Comparison of ENCODE assay signal across 9 cellular contexts in the genomic region with DNA sequence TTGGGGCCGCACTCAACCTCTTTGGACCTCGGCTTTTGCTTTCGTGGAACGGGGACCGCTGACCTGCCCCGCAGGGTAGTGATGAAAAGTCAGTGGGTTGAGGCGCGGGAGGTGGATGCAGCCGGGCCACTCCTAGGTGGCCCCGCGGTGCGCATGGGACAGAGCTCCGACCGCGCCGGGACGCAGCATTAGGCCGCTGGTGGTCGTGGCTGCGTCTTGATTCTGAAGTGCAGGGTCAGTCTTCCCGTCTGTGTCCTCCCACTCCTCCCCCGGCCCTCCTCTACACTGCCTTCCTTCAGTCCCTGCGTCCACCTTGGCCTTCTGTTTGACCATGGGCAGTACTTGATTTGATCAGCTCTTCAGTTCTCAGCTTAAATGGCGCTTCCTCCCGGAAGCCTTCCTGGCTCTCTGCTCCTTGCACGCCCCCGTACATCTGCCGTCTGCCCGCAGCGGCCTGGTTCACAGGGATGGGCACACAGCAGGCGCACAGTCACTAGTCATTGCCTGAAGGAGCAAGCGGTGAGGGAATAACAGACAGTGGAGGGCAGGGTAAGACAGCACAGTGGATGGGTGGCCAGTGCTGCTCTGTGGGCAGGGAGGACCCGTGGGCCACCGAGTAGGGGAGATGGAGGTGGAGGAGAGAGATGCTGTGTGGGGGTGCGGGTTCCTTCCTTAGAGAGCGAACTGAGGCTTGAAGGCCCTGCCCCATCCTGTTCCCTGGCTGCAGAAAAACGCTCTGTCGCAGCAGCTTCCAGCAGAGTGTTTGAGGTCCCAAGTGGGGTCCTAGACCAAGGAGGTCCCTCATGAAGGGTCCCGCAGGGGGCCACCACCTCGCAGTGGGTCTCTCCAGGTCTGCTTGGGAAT. TPM values are rescaled to one million over a fixed set of nuclear protein-coding genes. Genes with fewer than 3 reads are reported as not detected.
DNase-seq lines count a peak whose midpoint lies in the region; ATAC-seq, FAIRE-seq and TF ChIP-seq lines count a peak whose summit lies in the region.
"Had no signal": no experiment of that assay in that cellular context is flagged by ENCODE, and none has a peak within 500 bp of the region (broad histone marks: within the 10 kb centered on the region; RNA-seq: fewer than 3 reads in every experiment).

No MANE protein-coding gene starts in this region.

- TF ChIP-seq CTCF in PC-9 (conservative IDR thresholded peaks at IDR 0.05) (no peak), K562 (IDR thresholded peaks at IDR 0.05 in 2 of 3, conservative IDR thresholded peaks at IDR 0.05 in 1 of 3; ENCODE audit: insufficient read depth in 2 of 3, low read depth in 1 of 3, low read length in 3 of 3) (no peak), kidney epithelial cell (IDR thresholded peaks at IDR 0.05; ENCODE audit: insufficient read depth, low read length, poor library complexity, severe bottlenecking) (no peak)

- 20% methylated on average over 40 of the region's 40 CpGs for WGBS in K562 (ENCODE audit: insufficient coverage, low coverage, missing lambda C conversion rate)

- peak; percentile 72 for ATAC-seq in K562

- H3K4me2 ChIP-seq in PC-9 = peak overlapping the region; percentile 75
- H3K4me2 ChIP-seq in K562 (ENCODE audit: insufficient read depth, low read length) = peak overlapping the region; percentile 85

- POLR2A ChIA-PET in PC-9 (lab: Charles Lee; ENCODE audit: unreplicated experiment) (no interaction called here), K562 (lab: Yijun Ruan, JAX) (interaction anchor here (0.6 to 1.2 kb wide), 4 partner anchors 9 to 229 kb away, joined by 3 to 4 read pairs (median 3); no protein-coding TSS in a partner anchor)

- TF ChIP-seq POLR2A in GM19193 (IDR thresholded peaks at IDR 0.05; ENCODE audit: extremely low read depth, insufficient read depth, insufficient read length) (peak; percentile 11), K562 (conservative IDR thresholded peaks at IDR 0.05) (no peak)

- H3K9me2 ChIP-seq in PC-9 (ENCODE audit: insufficient read depth) = no peaks in the 10 kb centered on the region

- CTCF ChIA-PET in PC-9 (lab: Charles Lee) = no interaction called here
- CTCF ChIA-PET in K562 (lab: Yijun Ruan, JAX; ENCODE audit: low intra/inter-chr PET ratio) = no interaction called here

- no peaks in the 10 kb centered on the region for H3K27me3 ChIP-seq in PC-9 (ENCODE audit: insufficient read depth, low read depth)
- H3K27me3 ChIP-seq in K562 (ENCODE audit: control insufficient read depth in 2 of 2, insufficient read depth in 2 of 2, low read length in 2 of 2) = no peaks in the 10 kb centered on the region
- no peaks in the 10 kb centered on the region for H3K27me3 ChIP-seq in kidney epithelial cell (ENCODE audit: control insufficient read depth, insufficient read depth, low read length)

- H3K79me2 ChIP-seq in PC-9 (ENCODE audit: low read depth) (no peaks in the 10 kb centered on the region), K562 (ENCODE audit: control insufficient read depth, insufficient read depth, low read length) (peaks cover 3% of the 10 kb centered on the region; the same call in 1 of the 3 replicates)

- intact Hi-C loops in PC-9 (cut with micrococcal nuclease; ENCODE audit: unreplicated experiment) (no loop called here), K562 (cut with micrococcal nuclease) (no loop called here)

- H4K20me1 ChIP-seq in PC-9 (ENCODE audit: insufficient read depth) (no peaks in the 10 kb centered on the region), K562 (replicated peaks; ENCODE audit: control insufficient read depth, insufficient read depth, low read length) (no peaks in the 10 kb centered on the region; the same call in 1 of the 2 replicates)

- H3K9me3 ChIP-seq in PC-9 (ENCODE audit: insufficient read depth, low read depth) (no peaks in the 10 kb centered on the region), K562 (replicated peaks; ENCODE audit: control insufficient read depth, insufficient read depth, low read depth, low read length) (no peaks in the 10 kb centered on the region)

- H3K27ac ChIP-seq in PC-9 (no peak overlapping the region), K562 (ENCODE audit: extremely low read depth, low read depth, low read length) (no peak overlapping the region)

- FAIRE-seq in K562 (lab: Jason Lieb, UNC) (peak; percentile 58), urothelium cell line (lab: Jason Lieb, UNC) (no peak)
- FAIRE-seq: TTC549 had no signal

- no peaks in the 10 kb centered on the region for H3K9me1 ChIP-seq in K562 (ENCODE audit: control insufficient read depth, insufficient read depth, low read length)

- peak overlapping the region; percentile 54; the same call in 1 of the 2 replicates for H3K4me3 ChIP-seq in PC-9
- H3K4me3 ChIP-seq in K562 = peak overlapping the region; percentile 67
- peak overlapping the region; percentile 57 for H3K4me3 ChIP-seq in kidney epithelial cell (ENCODE audit: low read depth, low read length)

- TSS peak; percentile 67 for BruUV-seq in PC-9 (replicated peaks; lab: Mats Ljungman, UMichigan)
- TSS peak; percentile 76 for BruUV-seq in K562 (replicated peaks; lab: Mats Ljungman, UMichigan)

- peak overlapping the region; percentile 58 to 97 for H3K9ac ChIP-seq in K562 (ENCODE audit: insufficient read depth in 1 of 2, low read depth in 2 of 2, low read length in 2 of 2)

- no peak for DNase-seq in PC-9
- peak in 3 of 4 experiments; percentile 42 to 65 (median 63) for DNase-seq in K562 (ENCODE audit: extremely low read depth in 1 of 4, low spot score in 3 of 4)
- DNase-seq in kidney epithelial cell (ENCODE audit: low read depth) = no peak
- DNase-seq in stimulated activated CD4-positive, alpha-beta T cell treated with anti-CD3 and anti-CD28 coated beads, Interleukin-4, amount 100 ng/mL, for 48 hours (ENCODE audit: low read depth in 2 of 2) = peak; percentile 31 to 42
- no peak for DNase-seq in NCI-H2227 treated with DMSO at 0.1 percent for 48 hours (lab: John Stamatoyannopoulos, UW)
- DNase-seq in urothelium cell line (ENCODE audit: low spot score) = no peak
- no peak for DNase-seq in NOMO-1 (lab: John Stamatoyannopoulos, UW; ENCODE audit: unreplicated experiment in 2 of 2)

- no peak overlapping the region; the same call in 1 of the 2 replicates for H2AFZ ChIP-seq in PC-9
- H2AFZ ChIP-seq in K562 (ENCODE audit: low read depth, low read length) = peak overlapping the region; percentile 96

- in situ Hi-C loops in K562 (cut with MboI) = no loop called here

- H3K4me1 ChIP-seq in PC-9 (replicated peaks; ENCODE audit: insufficient read depth) = no peaks in the 10 kb centered on the region; the same call in 1 of the 2 replicates
- peaks cover 21 to 43% of the 10 kb centered on the region in 2 experiments for H3K4me1 ChIP-seq in K562 (replicated peaks in 1 of 2; ENCODE audit: control insufficient read depth in 2 of 2, insufficient read depth in 2 of 2, low read length in 2 of 2)

- no peaks in the 10 kb centered on the region for H3K36me3 ChIP-seq in PC-9 (ENCODE audit: low read depth)
- peaks cover 2% of the 10 kb centered on the region; the same call in 1 of the 3 replicates for H3K36me3 ChIP-seq in K562 (ENCODE audit: control insufficient read depth, insufficient read depth, low read length)
- peaks cover 1% of the 10 kb centered on the region for H3K36me3 ChIP-seq in kidney epithelial cell (ENCODE audit: control insufficient read depth, insufficient read depth, low read length)

- TF ChIP-seq RAD21 in K562 (CRISPR knock-in tag; conservative IDR thresholded peaks at IDR 0.05 in 1 of 2, IDR thresholded peaks at IDR 0.05 in 1 of 2) = no peak

- H3F3A ChIP-seq in PC-9 (ENCODE audit: insufficient read depth, low read depth) = peaks cover 6% of the 10 kb centered on the region; the same call in 1 of the 2 replicates

- TF ChIP-seq EP300 in K562 (IDR thresholded peaks at IDR 0.05; ENCODE audit: low read length) = no peak

RNA-seq across cellular contexts. Expression of a gene that starts 0.7 kb away (rescaled TPM):
- total RNA-seq in PC-9 (2021) (3.1 and 10.7 TPM in 2 replicates), K562 (2014; rRNA removed) (10.8 and 12.6 TPM in 2 replicates), K562 (2014; rRNA removed; fragmentation: Illumina TruSeq; extraction: Trizol) (4.2 and 6.8 TPM in 2 replicates), K562 (2015; rRNA removed; fragmentation: Illumina TruSeq; extraction: Trizol) (4.6 and 4.9 TPM in 2 replicates), K562 (2021) (12.7 TPM in 2 replicates), kidney epithelial cell (22.6 and 23.4 TPM in 2 replicates)
- total RNA-seq in K562 (2011; cell fraction: chromatin; rRNA removed; ENCODE audit: low replicate concordance) = 11.1 and 36.1 TPM in 2 replicates
- 23.2 and 25.5 TPM in 2 replicates for total RNA-seq in K562 (2011; cell fraction: nucleolus; rRNA removed)
- total RNA-seq in K562 (2011; cell fraction: nucleoplasm; rRNA removed) = 18.8 and 19.5 TPM in 2 replicates
- polyA plus RNA-seq in K562 (2011; rRNA removed) (8.5 and 16.9 TPM in 2 replicates), K562 (2014; fragmentation: Illumina TruSeq; extraction: Trizol) (8.0 and 9.5 TPM in 2 replicates), K562 (2014; fragmentation: Nextera tagmentation; extraction: Ambion mirVana) (1 to 10 TPM; 2.3 to 3.4 TPM), K562 (2014; rRNA removed) (11.7 and 12.8 TPM in 2 replicates)
- polyA plus RNA-seq in K562 (2011; cell fraction: cytosol; rRNA removed) = 15.5 and 15.9 TPM in 2 replicates
- 23.2 and 24.7 TPM in 2 replicates for polyA plus RNA-seq in K562 (2011; cell fraction: nucleus; rRNA removed)
- 8.4 and 16.6 TPM in 2 replicates for polyA plus RNA-seq in K562 (2012)
- polyA minus RNA-seq in K562 (2011; rRNA and poly(A)+ RNA removed) = 7.9 and 9.4 TPM in 2 replicates
- polyA minus RNA-seq in K562 (2011; cell fraction: cytosol; rRNA and poly(A)+ RNA removed) = 7.0 and 10.6 TPM in 2 replicates
- polyA minus RNA-seq in K562 (2011; cell fraction: nucleus; rRNA and poly(A)+ RNA removed) = 8.6 and 11.6 TPM in 2 replicates

RNA-seq across cellular contexts. Expression of a gene that starts 41.3 kb away (rescaled TPM):
- total RNA-seq in PC-9 (2021) (21.1 and 29.1 TPM in 2 replicates), K562 (2014; rRNA removed) (177 and 243 TPM in 2 replicates), K562 (2014; rRNA removed; fragmentation: Illumina TruSeq; extraction: Trizol) (150 and 169 TPM in 2 replicates), K562 (2015; rRNA removed; fragmentation: Illumina TruSeq; extraction: Trizol) (136 and 144 TPM in 2 replicates), K562 (2021) (119 and 121 TPM in 2 replicates), kidney epithelial cell (21.8 and 27.2 TPM in 2 replicates)
- 37.6 and 39.9 TPM in 2 replicates for total RNA-seq in K562 (2011; cell fraction: chromatin; rRNA removed; ENCODE audit: low replicate concordance)
- total RNA-seq in K562 (2011; cell fraction: nucleolus; rRNA removed) = 42.4 and 43.4 TPM in 2 replicates
- total RNA-seq in K562 (2011; cell fraction: nucleoplasm; rRNA removed) = 47.2 and 54.0 TPM in 2 replicates
- polyA plus RNA-seq in K562 (2011; rRNA removed) (177 and 222 TPM in 2 replicates), K562 (2014; fragmentation: Illumina TruSeq; extraction: Trizol) (198 and 207 TPM in 2 replicates), K562 (2014; fragmentation: Nextera tagmentation; extraction: Ambion mirVana) (100 to 1,000 TPM; 260 to 516 TPM), K562 (2014; rRNA removed) (265 and 295 TPM in 2 replicates)
- 110 and 113 TPM in 2 replicates for polyA plus RNA-seq in K562 (2011; cell fraction: cytosol; rRNA removed)
- polyA plus RNA-seq in K562 (2011; cell fraction: nucleus; rRNA removed) = 85.8 and 86.7 TPM in 2 replicates
- 103 and 129 TPM in 2 replicates for polyA plus RNA-seq in K562 (2012)
- 69.4 and 70.6 TPM in 2 replicates for polyA minus RNA-seq in K562 (2011; rRNA and poly(A)+ RNA removed)
- 40.0 and 42.4 TPM in 2 replicates for polyA minus RNA-seq in K562 (2011; cell fraction: cytosol; rRNA and poly(A)+ RNA removed)
- polyA minus RNA-seq in K562 (2011; cell fraction: nucleus; rRNA and poly(A)+ RNA removed) = 18.3 and 27.1 TPM in 2 replicates

RNA-seq across cellular contexts. Expression of a gene that starts 42.5 kb away (rescaled TPM):
- total RNA-seq in PC-9 (2021) (29.2 and 38.4 TPM in 2 replicates), K562 (2014; rRNA removed) (70.7 and 79.1 TPM in 2 replicates), K562 (2014; rRNA removed; fragmentation: Illumina TruSeq; extraction: Trizol) (74.6 and 79.6 TPM in 2 replicates), K562 (2015; rRNA removed; fragmentation: Illumina TruSeq; extraction: Trizol) (80.1 and 87.9 TPM in 2 replicates), K562 (2021) (66.7 and 75.3 TPM in 2 replicates), kidney epithelial cell (46.1 and 53.1 TPM in 2 replicates)
- 20.9 and 25.0 TPM in 2 replicates for total RNA-seq in K562 (2011; cell fraction: chromatin; rRNA removed; ENCODE audit: low replicate concordance)
- total RNA-seq in K562 (2011; cell fraction: nucleolus; rRNA removed) = 24.2 and 25.8 TPM in 2 replicates
- total RNA-seq in K562 (2011; cell fraction: nucleoplasm; rRNA removed) = 22.5 and 26.0 TPM in 2 replicates
- polyA plus RNA-seq in K562 (2011; rRNA removed) (89.6 and 101 TPM in 2 replicates), K562 (2014; fragmentation: Illumina TruSeq; extraction: Trizol) (107 and 132 TPM in 2 replicates), K562 (2014; fragmentation: Nextera tagmentation; extraction: Ambion mirVana) (10 to 100 TPM; 16.2 to 20.2 TPM), K562 (2014; rRNA removed) (83.0 and 89.5 TPM in 2 replicates)
- polyA plus RNA-seq in K562 (2011; cell fraction: cytosol; rRNA removed) = 74.3 and 80.9 TPM in 2 replicates
- polyA plus RNA-seq in K562 (2011; cell fraction: nucleus; rRNA removed) = 37.2 and 44.2 TPM in 2 replicates
- polyA plus RNA-seq in K562 (2012) = 53.6 and 64.5 TPM in 2 replicates
- 120 and 129 TPM in 2 replicates for polyA minus RNA-seq in K562 (2011; rRNA and poly(A)+ RNA removed)
- 48.7 and 53.1 TPM in 2 replicates for polyA minus RNA-seq in K562 (2011; cell fraction: cytosol; rRNA and poly(A)+ RNA removed)
- polyA minus RNA-seq in K562 (2011; cell fraction: nucleus; rRNA and poly(A)+ RNA removed) = 12.4 and 24.0 TPM in 2 replicates

Comparison
In these comparisons a context has a peak if more than half of its experiments do, and no peak if none do; other contexts are left out.
1. DNase-seq: peak in K562 (3 of 4) and stimulated activated CD4-positive, alpha-beta T cell treated with anti-CD3 and anti-CD28 coated beads, Interleukin-4, amount 100 ng/mL, for 48 hours (2 of 2); none in PC-9 (0 of 2), kidney epithelial cell (single experiment), NCI-H2227 treated with DMSO at 0.1 percent for 48 hours (single experiment), urothelium cell line (single experiment) and NOMO-1 (0 of 2).
2. Peak in every context shown above with its lines, with median percentiles within 50 percentile points of each other: H3K4me3 ChIP-seq.